1 cellular context compared by ENCODE assay signal in genomic region chr18:35733419-35733818, GRCh38.
TF ChIP-seq lines count a peak whose summit lies in the region.

No MANE protein-coding gene starts in this region.

TF ChIP-seq in H1, 55 proteins besides CTCF, POLR2A, EP300 and RAD21 (continued from another document):
- TF ChIP-seq MAX (IDR thresholded peaks at IDR 0.05) = no peak
- no peak for TF ChIP-seq RNF2 (IDR thresholded peaks at IDR 0.05; ENCODE audit: borderline replicate concordance, low read depth, low read length, missing control alignments, poor library complexity, severe bottlenecking)
- no peak for TF ChIP-seq CBX5 (IDR thresholded peaks at IDR 0.05; ENCODE audit: low read depth, low read length)
- no peak for TF ChIP-seq BCL11A (IDR thresholded peaks at IDR 0.05; ENCODE audit: low read depth in 2 of 2, low read length in 2 of 2)
- no peak for TF ChIP-seq RBBP5 (IDR thresholded peaks at IDR 0.05; ENCODE audit: borderline replicate concordance, low read depth, low read length)
- no peak for TF ChIP-seq CHD7 (IDR thresholded peaks at IDR 0.05; ENCODE audit: insufficient replicate concordance, low read length)
TF ChIP-seq in H1: peak in this region for 0.
